Comparison of ENCODE assay signal across 16 cellular contexts in the genomic region with DNA sequence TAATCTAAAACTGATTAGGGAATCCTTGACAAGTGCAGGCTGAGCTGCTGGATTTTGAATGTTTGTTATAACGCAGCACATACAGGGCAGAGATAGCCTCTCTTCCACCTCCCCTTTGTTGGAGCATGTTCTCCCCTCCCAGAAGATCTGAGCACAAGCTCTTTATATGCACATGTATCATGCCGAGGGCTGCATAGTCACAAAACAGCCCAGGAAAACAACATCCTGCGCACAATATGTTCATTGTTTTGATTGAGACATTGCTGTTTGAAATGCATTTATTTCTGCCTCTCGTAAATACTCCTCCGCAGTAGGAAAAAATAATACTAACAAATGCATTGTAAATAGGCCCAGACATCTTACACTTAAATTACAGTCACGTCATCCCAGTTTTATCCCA.
DNase-seq lines count a peak whose midpoint lies in the region; ATAC-seq and TF ChIP-seq lines count a peak whose summit lies in the region.
"Had no signal": no experiment of that assay in that cellular context is flagged by ENCODE, and none has a peak within 500 bp of the region (broad histone marks: within the 10 kb centered on the region; RNA-seq: fewer than 3 reads in every experiment).

No MANE protein-coding gene starts in this region.

- in situ Hi-C loops in GM13977 (cut with MboI; ENCODE audit: low pct_unique_long_range_greater_than_20kb, low sequenced_read_pairs, unreplicated experiment) = no loop called here

- no peaks in the 10 kb centered on the region for H3K36me3 ChIP-seq in BE2C
- no peaks in the 10 kb centered on the region for H3K36me3 ChIP-seq in neuronal stem cell (replicated peaks in 1 of 2; ENCODE audit: control insufficient read depth in 2 of 2, insufficient read depth in 2 of 2, low read length in 2 of 2)
- H3K36me3 ChIP-seq in body of pancreas (replicated peaks in 1 of 2; ENCODE audit: insufficient read depth in 1 of 2, low read depth in 2 of 2) = no peaks in the 10 kb centered on the region

- no peak overlapping the region for H2BK120ac ChIP-seq in neuronal stem cell (ENCODE audit: low read depth, low read length)

- H3K9me3 ChIP-seq in BE2C (no peaks in the 10 kb centered on the region), neuronal stem cell (replicated peaks in 1 of 2; ENCODE audit: control insufficient read depth in 2 of 2, insufficient read depth in 1 of 2, low read depth in 1 of 2, low read length in 2 of 2) (no peaks in the 10 kb centered on the region), body of pancreas (no peaks in the 10 kb centered on the region)

- no peak overlapping the region for H3K4ac ChIP-seq in neuronal stem cell (ENCODE audit: low read length)

- no peak overlapping the region for H3K23ac ChIP-seq in neuronal stem cell (ENCODE audit: low read depth, low read length, poor library complexity)

- H2BK12ac ChIP-seq in neuronal stem cell (ENCODE audit: low read length) = no peak overlapping the region

- H3K18ac ChIP-seq in neuronal stem cell (ENCODE audit: low read length) = peak overlapping the region; percentile 40

- H2AK5ac ChIP-seq in neuronal stem cell (ENCODE audit: low read depth, low read length) = no peak overlapping the region

- TF ChIP-seq CTCF in BE2C (IDR thresholded peaks at IDR 0.05; ENCODE audit: low read depth, low read length) (no peak), GM13977 (IDR thresholded peaks at IDR 0.05; ENCODE audit: extremely low read depth, insufficient read depth, missing control alignments) (no peak), body of pancreas (IDR thresholded peaks at IDR 0.05) (no peak)

- intact Hi-C loops in body of pancreas (cut with DNase I) = no loop called here

- H4K91ac ChIP-seq in neuronal stem cell (ENCODE audit: low read depth, low read length, poor library complexity) = no peak overlapping the region

- H3K27me3 ChIP-seq in BE2C (no peaks in the 10 kb centered on the region; the same call in 1 of the 2 replicates), neuronal stem cell (ENCODE audit: control insufficient read depth in 3 of 3, insufficient read depth in 3 of 3, low read depth in 1 of 3, low read length in 3 of 3) (no peaks in the 10 kb centered on the region), body of pancreas (no peaks in the 10 kb centered on the region)

- ATAC-seq in body of pancreas = no peak

- H3K4me2 ChIP-seq in neuronal stem cell (ENCODE audit: insufficient read depth, low read length, poor library complexity, severe bottlenecking) = no peak overlapping the region

- H4K8ac ChIP-seq in neuronal stem cell (ENCODE audit: low read depth, low read length) = no peak overlapping the region

- H2BK5ac ChIP-seq in neuronal stem cell (ENCODE audit: low read length) = no peak overlapping the region

- no peak overlapping the region for H2AFZ ChIP-seq in neuronal stem cell (ENCODE audit: low read length)
- H2AFZ ChIP-seq: GM23248 had no signal

- H2BK15ac ChIP-seq in neuronal stem cell (ENCODE audit: low read length) = no peak overlapping the region

- H3K27ac ChIP-seq in neuronal stem cell (replicated peaks; ENCODE audit: low read length) = peak overlapping the region; percentile 44
- no peak overlapping the region for H3K27ac ChIP-seq in body of pancreas
- H3K27ac ChIP-seq: GM23248 had no signal

- no peaks in the 10 kb centered on the region for H3K79me1 ChIP-seq in neuronal stem cell (ENCODE audit: low read depth, low read length)

- DNase-seq in BE2C (peak; percentile 21), NCI-H748 treated with DMSO at 0.1 percent for 48 hours (lab: John Stamatoyannopoulos, UW) (peak; percentile 25), foreskin melanocyte (peak; percentile 87), neuronal stem cell (ENCODE audit: low spot score) (no peak), RKO (ENCODE audit: low spot score) (no peak), GM13977 (ENCODE audit: low spot score) (no peak), middle frontal gyrus (ENCODE audit: extremely low spot score, low spot score) (no peak), body of pancreas (no peak)
- DNase-seq: Calu3; CD4-positive, CD25-positive, alpha-beta regulatory T cell; GM23248; IMR-90; Kasumi-1; NCI-H2029; NCI-H510A treated with DMSO at 0.1 percent for 48 hours; NK-92 treated with Interleukin-12 subunit alpha and Interleukin-12 subunit beta, amount 100 ng/mL, for 24 hours had no signal

- TF ChIP-seq POLR2A in body of pancreas (IDR thresholded peaks at IDR 0.05) = no peak

- WGBS in neuronal stem cell (ENCODE audit: extremely low coverage in 2 of 2, insufficient read length in 2 of 2, insufficient replicate concordance in 1 of 2), 2 donors = no CpG with 5 or more reads among the region's 6 CpGs
- WGBS in body of pancreas, 2 donors = 89 to 91% methylated on average over 6 of the region's 6 CpGs

- H3K4me3 ChIP-seq in BE2C (ENCODE audit: low read depth, low read length) (no peak overlapping the region), neuronal stem cell (ENCODE audit: low read length in 2 of 2) (no peak overlapping the region), body of pancreas (no peak overlapping the region)
- H3K4me3 ChIP-seq: GM23248 had no signal

- H3K4me1 ChIP-seq in BE2C (peaks cover 26% of the 10 kb centered on the region), neuronal stem cell (ENCODE audit: control insufficient read depth in 2 of 2, insufficient read depth in 1 of 2, low read depth in 1 of 2, low read length in 2 of 2) (peaks cover 7 to 8% of the 10 kb centered on the region in 2 donors), body of pancreas (no peaks in the 10 kb centered on the region)

- no peak overlapping the region for H3K9ac ChIP-seq in neuronal stem cell (ENCODE audit: low read depth, low read length, poor library complexity)
- H3K9ac ChIP-seq: GM23248 had no signal

- H3K14ac ChIP-seq in neuronal stem cell (ENCODE audit: low read length) = no peak overlapping the region

Comparison
In these comparisons a context has a peak if more than half of its experiments do, and no peak if none do; other contexts are left out.
1. DNase-seq: peak in BE2C (single experiment), NCI-H748 treated with DMSO at 0.1 percent for 48 hours (single experiment) and foreskin melanocyte (single experiment); none in neuronal stem cell (single experiment), RKO (single experiment), GM13977 (single experiment), middle frontal gyrus (single experiment) and body of pancreas (0 of 4).